ENCODE assay signal across 30 cellular contexts in the genomic region with DNA sequence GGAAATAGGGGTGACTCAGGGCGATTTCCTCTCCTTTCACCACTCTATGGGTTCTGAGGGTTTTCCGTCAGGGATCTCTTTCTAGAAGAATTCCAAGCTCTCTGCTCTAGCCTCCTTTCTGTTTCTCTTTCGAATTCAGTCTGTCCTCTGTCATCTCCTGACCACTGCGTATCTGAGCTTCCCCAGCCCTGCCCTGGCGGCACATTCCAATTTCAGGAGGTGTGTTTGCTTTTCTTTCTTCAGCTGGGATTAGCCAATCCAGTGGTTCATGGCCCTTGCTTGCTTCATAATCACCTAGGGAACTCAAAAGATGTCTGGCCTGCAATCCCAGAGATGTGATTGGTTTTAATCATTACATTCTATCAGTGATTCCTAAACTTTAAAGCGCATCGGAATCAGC. TPM values are rescaled to one million over a fixed set of nuclear protein-coding genes. Genes with fewer than 3 reads are reported as not detected.
DNase-seq lines count a peak whose midpoint lies in the region; TF ChIP-seq lines count a peak whose summit lies in the region.
"Had no signal": no experiment of that assay in that cellular context is flagged by ENCODE, and none has a peak within 500 bp of the region (broad histone marks: within the 10 kb centered on the region; RNA-seq: fewer than 3 reads in every experiment).

No MANE protein-coding gene starts in this region.

- H4K20me1 ChIP-seq in mammary epithelial cell (ENCODE audit: insufficient read depth, low read length) = no peaks in the 10 kb centered on the region

- no peak for TF ChIP-seq POLR2A in esophagus squamous epithelium (IDR thresholded peaks at IDR 0.05)

- no peaks in the 10 kb centered on the region for H3K27me3 ChIP-seq in mammary epithelial cell (ENCODE audit: insufficient read depth, low read length)
- H3K27me3 ChIP-seq in esophagus squamous epithelium = peaks cover 0 to 48% (median 0%) of the 10 kb centered on the region in 4 donors
- H3K27me3 ChIP-seq: pancreas had no signal

- no peak overlapping the region for H3K4me3 Mint-ChIP-seq in MCF 10A (ENCODE audit: unreplicated experiment)
- H3K4me3 Mint-ChIP-seq in type B pancreatic cell = no peak overlapping the region
- H3K4me3 Mint-ChIP-seq: activated naive CD4-positive, alpha-beta T cell treated with anti-CD3 and anti-CD28 coated beads, Interleukin-2, amount 50 U/mL, for 24 hours; naive thymus-derived CD8-positive, alpha-beta T cell; T-cell had no signal

- H3K9me3 Mint-ChIP-seq in MCF 10A (ENCODE audit: unreplicated experiment) (no peaks in the 10 kb centered on the region), type B pancreatic cell (no peaks in the 10 kb centered on the region)
- H3K9me3 Mint-ChIP-seq: activated naive CD4-positive, alpha-beta T cell treated with anti-CD3 and anti-CD28 coated beads, Interleukin-2, amount 50 U/mL, for 24 hours; T-cell had no signal

- H2AFZ ChIP-seq in mammary epithelial cell (ENCODE audit: low read depth, low read length) = no peak overlapping the region

- in situ Hi-C loops in mammary epithelial cell (cut with MboI; ENCODE audit: low sequenced_read_pairs in 2 of 2) = no loop called here

- dilution Hi-C loops in mammary epithelial cell (cut with HindIII; ENCODE audit: low sequenced_read_pairs) = no loop called here

- intact Hi-C loops in MCF 10A (cut with micrococcal nuclease) (no loop called here), mammary epithelial cell (cut with micrococcal nuclease) (no loop called here), esophagus squamous epithelium (cut with DNase I) (no loop called here)

- no peak overlapping the region for H3K9ac ChIP-seq in mammary epithelial cell (ENCODE audit: insufficient read depth, low read length)

- no peaks in the 10 kb centered on the region for H3K36me3 ChIP-seq in mammary epithelial cell (ENCODE audit: insufficient read depth, low read length)
- no peaks in the 10 kb centered on the region for H3K36me3 ChIP-seq in esophagus squamous epithelium
- H3K36me3 ChIP-seq: BE2C, pancreas, stomach, transverse colon had no signal

- POLR2A ChIA-PET in MCF 10A (lab: Yijun Ruan, JAX) = no interaction called here

- H3K27me3 Mint-ChIP-seq in MCF 10A (ENCODE audit: insufficient read depth, unreplicated experiment) (peaks cover 48% of the 10 kb centered on the region), type B pancreatic cell (peaks cover 27% of the 10 kb centered on the region)
- H3K27me3 Mint-ChIP-seq: activated naive CD4-positive, alpha-beta T cell treated with anti-CD3 and anti-CD28 coated beads, Interleukin-2, amount 50 U/mL, for 24 hours had no signal

- TF ChIP-seq CTCF in MCF 10A (IDR thresholded peaks at IDR 0.05; ENCODE audit: unreplicated experiment) = no peak
- no peak for TF ChIP-seq CTCF in mammary epithelial cell (conservative IDR thresholded peaks at IDR 0.05 in 1 of 2, IDR thresholded peaks at IDR 0.05 in 1 of 2; ENCODE audit: extremely low read depth in 1 of 2, insufficient read depth in 1 of 2, low read depth in 1 of 2, low read length in 2 of 2)
- TF ChIP-seq CTCF in type B pancreatic cell (conservative IDR thresholded peaks at IDR 0.05) = no peak
- TF ChIP-seq CTCF in esophagus squamous epithelium (IDR thresholded peaks at IDR 0.05) = no peak

- peaks cover 6% of the 10 kb centered on the region for H3K4me1 Mint-ChIP-seq in MCF 10A (ENCODE audit: insufficient read depth, unreplicated experiment)
- H3K4me1 Mint-ChIP-seq in type B pancreatic cell (ENCODE audit: unreplicated experiment) = no peaks in the 10 kb centered on the region
- H3K4me1 Mint-ChIP-seq: activated naive CD4-positive, alpha-beta T cell treated with anti-CD3 and anti-CD28 coated beads, Interleukin-2, amount 50 U/mL, for 24 hours; naive thymus-derived CD8-positive, alpha-beta T cell; T-cell had no signal

- H3K27ac Mint-ChIP-seq in MCF 10A (ENCODE audit: low read depth, unreplicated experiment) (no peak overlapping the region), type B pancreatic cell (peak overlapping the region; percentile 72)
- H3K27ac Mint-ChIP-seq: activated naive CD4-positive, alpha-beta T cell treated with anti-CD3 and anti-CD28 coated beads, Interleukin-2, amount 50 U/mL, for 24 hours; naive thymus-derived CD8-positive, alpha-beta T cell; T-cell had no signal

- H3K4me2 ChIP-seq in mammary epithelial cell (ENCODE audit: insufficient read depth, low read depth, low read length) = no peak overlapping the region

- 84% methylated on average over 7 of the region's 7 CpGs for WGBS in mammary epithelial cell (ENCODE audit: low coverage, missing lambda C conversion rate)
- WGBS in esophagus squamous epithelium, 2 donors = 67 to 76% methylated on average over 7 of the region's 7 CpGs

- no peaks in the 10 kb centered on the region for H3K36me3 Mint-ChIP-seq in MCF 10A (ENCODE audit: insufficient read depth, unreplicated experiment)
- H3K36me3 Mint-ChIP-seq in type B pancreatic cell = no peaks in the 10 kb centered on the region
- H3K36me3 Mint-ChIP-seq: activated naive CD4-positive, alpha-beta T cell treated with anti-CD3 and anti-CD28 coated beads, Interleukin-2, amount 50 U/mL, for 24 hours; T-cell had no signal

- DNase-seq in MCF 10A (ENCODE audit: unreplicated experiment) (peak; percentile 27), mammary epithelial cell (no peak), amniotic epithelial cell (ENCODE audit: low read depth) (peak; percentile 70), kidney glomerular epithelial cell (lab: John Stamatoyannopoulos, UW) (peak; percentile 4), type B pancreatic cell (ENCODE audit: extremely low spot score, unreplicated experiment) (no peak), AG20443 (ENCODE audit: low spot score) (no peak), esophagus squamous epithelium (lab: John Stamatoyannopoulos, UW) (no peak), NCI-H226 (no peak)
- DNase-seq: activated CD4-positive, alpha-beta T cell treated with anti-CD3 and anti-CD28 coated beads for 1 hour; activated T-cell treated with anti-CD3 and anti-CD28 coated beads, Interleukin-2, amount 50 U/mL, for 48 hours; BE2C; effector memory CD4-positive, alpha-beta T cell; KBM-7; kidney; naive thymus-derived CD8-positive, alpha-beta T cell; NCI-H1694 treated with DMSO at 0.1 percent for 48 hours; NCI-H2171 treated with DMSO at 0.1 percent for 48 hours; NCI-H748 treated with DMSO at 0.1 percent for 48 hours; right cardiac atrium; SHP77 treated with DMSO at 0.1 percent for 48 hours; T-cell; transverse colon had no signal

- CTCF ChIA-PET in MCF 10A (lab: Yijun Ruan, JAX) = interaction anchor here (0.6 kb wide), 1 partner anchor 239 kb away, joined by 3 read pairs; no protein-coding TSS in a partner anchor
- CTCF ChIA-PET in mammary epithelial cell (lab: Charles Lee; ENCODE audit: low non-redundant PET) = no interaction called here

- no TSS peak for BruUV-seq in MCF 10A (replicated peaks; lab: Mats Ljungman, UMichigan)
- BruUV-seq in mammary epithelial cell (replicated peaks; lab: Mats Ljungman, UMichigan) = no TSS peak

- no peak overlapping the region for H3K27ac ChIP-seq in mammary epithelial cell (ENCODE audit: insufficient read depth, low read depth, low read length)
- H3K27ac ChIP-seq in esophagus squamous epithelium = no peak overlapping the region
- H3K27ac ChIP-seq: pancreas, stomach, transverse colon had no signal

- no peaks in the 10 kb centered on the region for H3K79me2 ChIP-seq in mammary epithelial cell (ENCODE audit: insufficient read depth, low read length)

- no peaks in the 10 kb centered on the region for H3K4me1 ChIP-seq in mammary epithelial cell (ENCODE audit: insufficient read depth, low read length)
- no peaks in the 10 kb centered on the region for H3K4me1 ChIP-seq in esophagus squamous epithelium
- H3K4me1 ChIP-seq: BE2C, pancreas, stomach, transverse colon had no signal

- H3K9me3 ChIP-seq in mammary epithelial cell (replicated peaks; ENCODE audit: insufficient read depth, low read length) = no peaks in the 10 kb centered on the region
- H3K9me3 ChIP-seq in esophagus squamous epithelium = peaks cover 0 to 9% (median 0%) of the 10 kb centered on the region in 3 donors
- H3K9me3 ChIP-seq: BE2C, pancreas, transverse colon had no signal

- H3K4me3 ChIP-seq in mammary epithelial cell (replicated peaks in 1 of 3; ENCODE audit: insufficient read depth in 1 of 3, low read depth in 2 of 3, low read length in 3 of 3) (no peak overlapping the region), esophagus squamous epithelium (no peak overlapping the region)
- H3K4me3 ChIP-seq: pancreas, stomach, transverse colon had no signal

RNA-seq across cellular contexts. Expression of gene IFNL2, which starts 9.4 kb away (rescaled TPM):
- not detected in 2 replicates for total RNA-seq in MCF 10A (2022)
- not detected for total RNA-seq in mammary epithelial cell
- not detected for polyA plus RNA-seq in mammary epithelial cell
- not detected for polyA minus RNA-seq in mammary epithelial cell
- total RNA-seq in type B pancreatic cell (ENCODE audit: low replicate concordance) = not detected in 2 replicates
- not detected for total RNA-seq in esophagus squamous epithelium
- total RNA-seq: A172; activated CD8-positive, alpha-beta memory T cell treated with anti-CD3 and anti-CD28 coated beads for 36 hours; aorta; chondrocyte; esophagus mucosa; kidney; naive thymus-derived CD8-positive, alpha-beta T cell; pancreas; right cardiac atrium; stomach; T-cell; transverse colon had no signal
- polyA plus RNA-seq: aorta; naive thymus-derived CD8-positive, alpha-beta T cell; pancreas; right cardiac atrium; stomach had no signal

RNA-seq across cellular contexts. Expression of gene IFNL1, which starts 18.6 kb away (rescaled TPM):
- total RNA-seq in MCF 10A (2022) (not detected in 2 replicates), mammary epithelial cell (not detected), type B pancreatic cell (ENCODE audit: low replicate concordance) (not detected in 2 replicates), esophagus squamous epithelium (not detected)
- not detected for polyA plus RNA-seq in mammary epithelial cell
- not detected for polyA minus RNA-seq in mammary epithelial cell
- total RNA-seq: A172; activated CD8-positive, alpha-beta memory T cell treated with anti-CD3 and anti-CD28 coated beads for 36 hours; aorta; chondrocyte; esophagus mucosa; kidney; naive thymus-derived CD8-positive, alpha-beta T cell; pancreas; right cardiac atrium; stomach; transverse colon had no signal
- polyA plus RNA-seq: aorta, pancreas, right cardiac atrium, stomach had no signal

RNA-seq across cellular contexts. Expression of gene IFNL4, which starts 28.9 kb away (rescaled TPM):
- total RNA-seq in MCF 10A (2022) (not detected in 2 replicates), mammary epithelial cell (not detected), type B pancreatic cell (ENCODE audit: low replicate concordance) (not detected in 2 replicates), esophagus squamous epithelium (not detected)
- not detected for polyA plus RNA-seq in mammary epithelial cell
- not detected for polyA minus RNA-seq in mammary epithelial cell
- total RNA-seq: A172; aorta; chondrocyte; esophagus mucosa; kidney; naive thymus-derived CD8-positive, alpha-beta T cell; pancreas; right cardiac atrium; stomach; T-cell; transverse colon had no signal
- polyA plus RNA-seq: aorta, right cardiac atrium, stomach had no signal

RNA-seq across cellular contexts. Expression of gene IFNL3, which starts 32.8 kb away (rescaled TPM):
- total RNA-seq in MCF 10A (2022) (not detected in 2 replicates), mammary epithelial cell (not detected), type B pancreatic cell (ENCODE audit: low replicate concordance) (not detected in 2 replicates), esophagus squamous epithelium (not detected)
- polyA plus RNA-seq in mammary epithelial cell = not detected
- polyA minus RNA-seq in mammary epithelial cell = not detected
- total RNA-seq: A172; activated CD8-positive, alpha-beta memory T cell treated with anti-CD3 and anti-CD28 coated beads for 36 hours; aorta; chondrocyte; esophagus mucosa; kidney; naive thymus-derived CD8-positive, alpha-beta T cell; pancreas; right cardiac atrium; stomach; T-cell; transverse colon had no signal
- polyA plus RNA-seq: aorta; naive thymus-derived CD8-positive, alpha-beta T cell; pancreas; right cardiac atrium; stomach had no signal

RNA-seq across cellular contexts. Expression of gene LRFN1, which starts 43.1 kb away (rescaled TPM):
- total RNA-seq in MCF 10A (2022) (0.16 TPM in 1 of 2 replicates, not detected in the other), mammary epithelial cell (1 to 10 TPM in 1 of 2 donors, under 1 TPM in 1; 0.50 to 1.2 TPM), type B pancreatic cell (ENCODE audit: low replicate concordance) (3.6 and 5.6 TPM in 2 replicates), esophagus squamous epithelium (1 to 10 TPM in 1 of 4 donors, under 1 TPM in 3; 0.35 to 1.3 (median 0.67) TPM)
- 0.20 TPM for polyA plus RNA-seq in mammary epithelial cell
- not detected for polyA minus RNA-seq in mammary epithelial cell
- polyA plus RNA-seq: aorta had no signal

Comparison
In these comparisons a context has a peak if more than half of its experiments do, and no peak if none do; other contexts are left out.
1. DNase-seq: peak in MCF 10A (single experiment), amniotic epithelial cell (single experiment) and kidney glomerular epithelial cell (single experiment); none in mammary epithelial cell (single experiment), type B pancreatic cell (single experiment), AG20443 (single experiment), esophagus squamous epithelium (single experiment) and NCI-H226 (single experiment).